Comparison of ENCODE assay signal across 24 cellular contexts in genomic region chr14:79473676-79474075, GRCh38.
"Had no signal": no experiment of that assay in that cellular context is flagged by ENCODE, and none has a peak within 500 bp of the region (broad histone marks: within the 10 kb centered on the region; RNA-seq: fewer than 3 reads in every experiment).

No MANE protein-coding gene starts in this region.

- ATAC-seq: activated CD4-positive, alpha-beta T cell treated with anti-CD3 and anti-CD28 coated beads for 36 hours; foreskin keratinocyte; heart right ventricle; naive thymus-derived CD4-positive, alpha-beta T cell; right cardiac atrium; stimulated activated naive B cell treated with anti-CD40 and anti-IgM and Interleukin-4, amounts not matched to agents 10 μg/mL and 1 μg/mL and 100 μg/mL, for 72 hours; upper lobe of right lung had no signal

- H3K9me3 ChIP-seq: esophagus muscularis mucosa, stomach, suprapubic skin, tibial artery, upper lobe of right lung had no signal

- H3K36me3 ChIP-seq: brain microvascular endothelial cell, esophagus muscularis mucosa, heart right ventricle, stomach, suprapubic skin, tibial artery, upper lobe of right lung had no signal

- H3K27me3 ChIP-seq: brain microvascular endothelial cell, esophagus muscularis mucosa, foreskin keratinocyte, heart right ventricle, stomach, suprapubic skin, tibial artery, upper lobe of right lung had no signal

- DNase-seq: activated B cell treated with CpG ODN at 0.5 μM for 24 hours; activated CD4-positive, alpha-beta T cell treated with anti-CD3 and anti-CD28 coated beads for 36 hours; activated CD4-positive, alpha-beta T cell treated with anti-CD3 and anti-CD28 coated beads, Interleukin-2, amount 50 U/mL, for 4 hours; activated CD8-positive, alpha-beta memory T cell treated with anti-CD3 and anti-CD28 coated beads, Interleukin-2, amount 50 U/mL, for 4 hours; activated gamma-delta T cell; activated naive CD4-positive, alpha-beta T cell treated with anti-CD3 and anti-CD28 coated beads, Interleukin-2, amount 50 U/mL, for 16 hours; activated T-cell treated with anti-CD3 and anti-CD28 coated beads, Interleukin-2, amount 50 U/mL, for 1 hour; amniotic stem cell; brain microvascular endothelial cell; effector CD4-positive, alpha-beta T cell; foreskin keratinocyte; heart right ventricle; midbrain; naive thymus-derived CD4-positive, alpha-beta T cell; posterior cingulate gyrus; right cardiac atrium; stimulated activated CD4-positive, alpha-beta T cell treated with anti-CD3 and anti-CD28 coated beads, Interleukin-15, amount 100 ng/mL, for 24 hours; stimulated activated CD4-positive, alpha-beta T cell treated with anti-CD3 and anti-CD28 coated beads, Interleukin-2, amount 100 ng/mL, for 24 hours; stimulated activated naive B cell treated with anti-CD40 and anti-IgM and Interleukin-4, amounts not matched to agents 10 μg/mL and 1 μg/mL and 100 μg/mL, for 72 hours; stomach; tibial artery; upper lobe of right lung had no signal

- H3K27ac ChIP-seq: brain microvascular endothelial cell, esophagus muscularis mucosa, foreskin keratinocyte, heart right ventricle, stomach, suprapubic skin, tibial artery, upper lobe of right lung had no signal

- H3K4me3 ChIP-seq: esophagus muscularis mucosa, heart right ventricle, stomach, suprapubic skin, tibial artery, upper lobe of right lung had no signal
